In the genomic region with DNA sequence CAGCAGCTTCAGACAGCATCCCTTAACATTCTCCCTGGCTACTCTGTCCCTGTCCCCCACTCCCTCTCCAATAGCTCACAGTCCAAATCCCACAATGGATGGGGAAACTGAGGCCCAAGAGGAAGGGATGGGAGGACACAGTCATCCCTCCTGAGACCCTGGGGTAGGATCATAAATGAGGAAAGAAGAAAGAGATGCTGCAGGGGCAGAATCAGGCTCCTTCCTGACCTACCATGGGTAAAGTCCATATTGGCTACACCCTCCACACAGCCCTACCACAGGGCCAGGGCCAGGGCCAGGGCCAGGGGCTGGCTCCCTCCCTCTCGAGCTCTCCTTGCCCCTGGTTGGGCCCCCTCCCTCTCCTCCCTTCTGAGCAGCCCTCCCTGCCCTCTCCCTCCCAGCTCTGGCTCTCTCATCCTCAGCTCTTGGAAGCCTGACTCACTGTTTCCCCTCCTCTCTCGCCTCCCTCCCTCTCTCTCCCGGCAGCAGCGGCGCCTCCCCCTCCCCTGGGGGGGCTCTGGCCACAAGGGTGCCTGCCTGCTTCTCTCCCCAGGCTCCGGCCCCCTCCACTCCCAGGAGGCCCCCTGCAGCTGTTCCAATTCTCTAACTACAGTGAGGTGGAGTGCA, we compare ENCODE assay signal across 8 cellular contexts. TPM values are rescaled to one million over a fixed set of nuclear protein-coding genes. Genes with fewer than 3 reads are reported as not detected.
DNase-seq lines count a peak whose midpoint lies in the region; ATAC-seq and TF ChIP-seq lines count a peak whose summit lies in the region.

No MANE protein-coding gene starts in this region.

- no peaks in the 10 kb centered on the region for H3K36me3 ChIP-seq in spleen

- no peak for TF ChIP-seq CTCF in spleen (IDR thresholded peaks at IDR 0.05 in 8 of 11, conservative IDR thresholded peaks at IDR 0.05 in 3 of 11)

- H3K27ac ChIP-seq in adipose tissue (ENCODE audit: low read depth, low read length): peak overlapping the region; percentile 77
- peak overlapping the region in 7 of 8 donors; percentile 47 to 96 (median 90) for H3K27ac ChIP-seq in spleen

- TF ChIP-seq POLR2A in spleen (IDR thresholded peaks at IDR 0.05): no peak

- intact Hi-C loops in spleen (cut with DNase I; ENCODE audit: low total_unique reads): loop anchor here (5.0 kb wide), 1 partner anchor 37 kb away; no protein-coding TSS in a partner anchor

- H3K4me1 ChIP-seq in spleen: peaks cover 72 to 94% (median 88%) of the 10 kb centered on the region in 6 donors

- H3K4me3 ChIP-seq in spleen: peak overlapping the region in 2 of 8 donors; percentile 19 to 38

- ATAC-seq in HG03342 (IDR thresholded peaks at IDR 0.05; ENCODE audit: unreplicated experiment) (no peak), HG03097 (IDR thresholded peaks at IDR 0.05; ENCODE audit: low FRiP score, unreplicated experiment) (no peak), HG02571 (IDR thresholded peaks at IDR 0.05; ENCODE audit: unreplicated experiment) (no peak)

- DNase-seq in Daoy (ENCODE audit: low read depth) (peak; percentile 81), NCI-H2171 treated with DMSO at 0.1 percent for 48 hours (lab: John Stamatoyannopoulos, UW) (peak; percentile 97), hepatic stellate cell (ENCODE audit: low spot score) (peak; percentile 89), spleen (no peak)

- no peaks in the 10 kb centered on the region for H3K9me3 ChIP-seq in spleen

- WGBS in adipose tissue, 3 donors: 5 to 13% (median 8%) methylated on average over 6 of the region's 6 CpGs
- WGBS in spleen, 5 donors: 6 to 13% (median 8%) methylated on average over 6 of the region's 6 CpGs

- H3K27me3 ChIP-seq in spleen (replicated peaks in 1 of 7): peaks cover 0 to 13% (median 0%) of the 10 kb centered on the region in 7 donors

RNA-seq across cellular contexts. Expression of gene AHDC1, which starts 4.9 kb away (rescaled TPM):
- total RNA-seq in Daoy (2014; rRNA removed; shearing (Covaris generic)): 3.8 and 4.7 TPM in 2 replicates
- 10 to 100 TPM in 1 of 3 donors, 1 to 10 TPM in 2; 8.6 to 12.6 (median 9.0) TPM for polyA plus RNA-seq in adipose tissue
- total RNA-seq in spleen: 100 to 1,000 TPM in 1 of 7 donors, 10 to 100 TPM in 6; 35.1 to 104 (median 54.6) TPM
- 10 to 100 TPM in 1 of 3 donors, 1 to 10 TPM in 2; 3.2 to 24.2 (median 4.3) TPM for polyA plus RNA-seq in spleen

RNA-seq across cellular contexts. Expression of gene FGR, which starts 36.0 kb away (rescaled TPM):
- not detected in 2 replicates for total RNA-seq in Daoy (2014; rRNA removed; shearing (Covaris generic))
- polyA plus RNA-seq in adipose tissue (10 to 100 TPM in 2 of 3 donors, 1 to 10 TPM in 1; 4.2 to 39.8 (median 33.9) TPM), spleen (10 to 100 TPM; 44.7 to 94.2 (median 78.6) TPM)
- 100 to 1,000 TPM in 6 of 7 donors, 10 to 100 TPM in 1; 90.5 to 249 (median 134) TPM for total RNA-seq in spleen

Comparison
In these comparisons a context has a peak if more than half of its experiments do, and no peak if none do; other contexts are left out.
1. RNA of gene FGR, which starts 36.0 kb away (total RNA-seq): 90.5 to 249 TPM in spleen; not detected in Daoy; every median in the first group is over 10 times any median in the second.